Comparison of ENCODE assay signal across 11 cellular contexts in the genomic region with DNA sequence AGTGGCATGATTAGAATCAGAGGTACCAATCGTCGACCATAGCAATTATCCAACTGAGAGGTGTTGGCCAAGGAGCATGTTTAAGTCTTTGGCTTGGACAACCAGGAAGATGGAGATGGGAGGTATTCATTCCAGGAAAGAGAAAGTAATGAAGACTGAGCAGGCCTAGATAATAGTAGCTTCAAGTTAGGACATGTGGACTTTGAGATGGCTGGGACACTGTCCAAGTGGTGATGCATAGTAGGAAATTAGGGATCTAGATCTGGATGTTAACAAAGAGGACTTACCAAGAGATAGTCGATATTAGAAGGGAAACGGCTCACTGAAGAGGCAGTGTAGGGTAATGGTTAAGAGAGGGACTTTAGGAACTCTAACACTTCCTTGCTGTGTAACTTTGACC.
"Had no signal": no experiment of that assay in that cellular context is flagged by ENCODE, and none has a peak within 500 bp of the region (broad histone marks: within the 10 kb centered on the region; RNA-seq: fewer than 3 reads in every experiment).

No MANE protein-coding gene starts in this region.

- DNase-seq: activated CD4-positive, alpha-beta T cell treated with anti-CD3 and anti-CD28 coated beads, Interleukin-2, amount 50 U/mL, for 4 hours; activated CD4-positive, CD25-positive, alpha-beta regulatory T cell treated with anti-CD3 and anti-CD28 coated beads, Interleukin-2, amount 50 U/mL, for 72 hours; activated gamma-delta T cell; activated T-cell treated with anti-CD3 and anti-CD28 coated beads, Interleukin-2, amount 50 U/mL, for 4 hours; amygdala; brain microvascular endothelial cell; nephron progenitor cell; psoas muscle; stimulated activated CD4-positive, alpha-beta T cell treated with anti-CD3 and anti-CD28 coated beads, Interleukin-2, amount 100 ng/mL, for 24 hours; stimulated activated naive CD4-positive, alpha-beta T cell treated with Interleukin-2 at 50 U/mL for 16 hours; trophoblast cell had no signal

- H3K27me3 ChIP-seq: brain microvascular endothelial cell had no signal

- H3K27ac ChIP-seq: brain microvascular endothelial cell, psoas muscle had no signal

- H3K4me1 ChIP-seq: psoas muscle had no signal

- H3K36me3 ChIP-seq: brain microvascular endothelial cell had no signal

- H3K4me3 ChIP-seq: psoas muscle had no signal

- H3K9me3 ChIP-seq: psoas muscle had no signal
